Comparison of ENCODE assay signal across 36 cellular contexts in the genomic region with DNA sequence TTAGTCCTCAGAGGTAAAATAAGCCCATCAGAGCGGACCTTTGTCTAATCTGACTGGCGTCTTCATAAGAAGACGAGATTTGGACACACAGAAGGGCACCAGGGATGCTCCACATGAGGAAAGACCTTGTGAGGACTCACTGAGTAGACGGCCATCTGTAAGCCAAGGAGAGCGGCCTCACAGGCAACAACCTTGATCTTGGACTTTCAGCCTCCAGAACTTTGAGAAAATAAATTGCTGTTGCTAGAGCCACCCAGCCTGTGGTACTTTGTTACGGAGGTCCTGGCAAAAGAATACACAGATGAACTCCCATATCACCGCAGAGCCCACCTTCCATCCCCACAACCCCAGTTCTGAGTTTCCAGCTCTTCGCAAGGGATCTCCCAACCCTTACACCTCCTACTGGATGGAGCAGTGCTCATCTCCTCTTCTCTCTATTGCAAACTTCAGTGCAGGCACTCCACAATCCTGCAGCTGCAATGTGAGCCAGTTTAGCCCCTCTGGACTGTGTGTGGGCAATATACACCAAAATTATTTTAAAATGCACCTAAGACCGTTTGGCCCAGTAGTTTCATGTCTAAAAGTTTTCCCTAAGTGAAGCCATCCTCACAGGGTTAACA. TPM values are rescaled to one million over a fixed set of nuclear protein-coding genes. Genes with fewer than 3 reads are reported as not detected.
"Had no signal": no experiment of that assay in that cellular context is flagged by ENCODE, and none has a peak within 500 bp of the region (broad histone marks: within the 10 kb centered on the region; RNA-seq: fewer than 3 reads in every experiment).

No MANE protein-coding gene starts in this region.

- H3K9me3 ChIP-seq: adrenal gland, body of pancreas, breast epithelium had no signal

- H3K27ac ChIP-seq: adrenal gland, body of pancreas, brain microvascular endothelial cell, breast epithelium, VCaP had no signal

- H3K36me3 ChIP-seq: adrenal gland, brain microvascular endothelial cell, breast epithelium had no signal

- H3K4me3 ChIP-seq: adrenal gland, body of pancreas, breast epithelium had no signal

- FAIRE-seq: astrocyte, TTC549 had no signal

- ATAC-seq: activated CD8-positive, alpha-beta memory T cell treated with anti-CD3 and anti-CD28 coated beads, Interleukin-2, amount 10 ng/mL, durations not matched to agents 7 days and 5 days; activated CD8-positive, alpha-beta T cell treated with anti-CD3 and anti-CD28 coated beads, Interleukin-2, amount 10 ng/mL, durations not matched to agents 7 days and 5 days; activated naive CD4-positive, alpha-beta T cell treated with anti-CD3 and anti-CD28 coated beads, Interleukin-2, amount 50 U/mL, for 72 hours; body of pancreas had no signal

- H3K27me3 ChIP-seq: body of pancreas had no signal

- H3K4me1 ChIP-seq: adrenal gland, body of pancreas, breast epithelium had no signal

- DNase-seq: activated B cell treated with CpG ODN at 0.5 μM for 24 hours; activated CD4-positive, alpha-beta memory T cell treated with anti-CD3 and anti-CD28 coated beads for 36 hours; activated CD4-positive, alpha-beta T cell treated with anti-CD3 and anti-CD28 coated beads for 4 hours; activated CD4-positive, alpha-beta T cell treated with anti-CD3 and anti-CD28 coated beads, Interleukin-2, amount 10 ng/mL, durations not matched to agents 24 days and 14 days; activated CD4-positive, alpha-beta T cell treated with anti-CD3 and anti-CD28 coated beads, Interleukin-2, amount 50 U/mL, for 1 hour; activated CD4-positive, alpha-beta T cell treated with anti-CD3 and anti-CD28 coated beads, Interleukin-2, amount 50 U/mL, for 4 hours; activated CD4-positive, CD25-positive, alpha-beta regulatory T cell treated with anti-CD3 and anti-CD28 coated beads, Interleukin-2, amount 50 U/mL, for 72 hours; activated CD8-positive, alpha-beta memory T cell treated with anti-CD3 and anti-CD28 coated beads for 24 hours; activated CD8-positive, alpha-beta memory T cell treated with anti-CD3 and anti-CD28 coated beads, Interleukin-2, amount 10 ng/mL, durations not matched to agents 7 days and 5 days; activated CD8-positive, alpha-beta memory T cell treated with anti-CD3 and anti-CD28 coated beads, Interleukin-2, amount 50 U/mL, for 48 hours; activated CD8-positive, alpha-beta T cell treated with anti-CD3 and anti-CD28 coated beads, Interleukin-2, amount 10 ng/mL, durations not matched to agents 7 days and 5 days; activated effector memory CD4-positive, alpha-beta T cell treated with Interleukin-2 at 50 U/mL for 16 hours; activated gamma-delta T cell; activated naive CD4-positive, alpha-beta T cell; activated naive CD4-positive, alpha-beta T cell treated with anti-CD3 and anti-CD28 coated beads for 36 hours; activated naive CD4-positive, alpha-beta T cell treated with anti-CD3 and anti-CD28 coated beads, Interleukin-2, amount 50 U/mL, for 16 hours; activated naive CD8-positive, alpha-beta T cell treated with anti-CD3 and anti-CD28 coated beads for 36 hours; activated T-cell treated with anti-CD3 and anti-CD28 coated beads, Interleukin-2, amount 50 U/mL, for 24 hours; activated T-cell treated with anti-CD3 and anti-CD28 coated beads, Interleukin-2, amount 50 U/mL, for 48 hours; adrenal gland; amniotic stem cell; aorta; body of pancreas; brain microvascular endothelial cell; central memory CD4-positive, alpha-beta T cell; SW 1271; T-helper 1 cell; T-helper 2 cell; T-helper 9 cell had no signal

RNA-seq across cellular contexts. Expression of a gene that starts 8.7 kb away (rescaled TPM):
- total RNA-seq: activated B cell treated with CpG ODN at 0.5 μM for 24 hours; activated CD4-positive, alpha-beta memory T cell treated with anti-CD3 and anti-CD28 coated beads for 36 hours; activated CD8-positive, alpha-beta memory T cell treated with anti-CD3 and anti-CD28 coated beads, Interleukin-2, amount 10 ng/mL, durations not matched to agents 7 days and 5 days; activated CD8-positive, alpha-beta T cell treated with anti-CD3 and anti-CD28 coated beads, Interleukin-2, amount 10 ng/mL, durations not matched to agents 7 days and 5 days; activated naive CD4-positive, alpha-beta T cell treated with anti-CD3 and anti-CD28 coated beads, Interleukin-2, amount 50 U/mL, for 72 hours; activated naive CD8-positive, alpha-beta T cell treated with anti-CD3 and anti-CD28 coated beads for 36 hours; activated T-helper 2 cell treated with anti-CD3 and anti-CD28 coated beads, Interferon-gamma antibody, Interleukin-2, Interleukin-4, amounts not matched to agents 10 μg/mL and 5 μg/mL and 100 μg/mL, durations not matched to agents 14 hours and 24 hours and 36 hours; aorta; astrocyte; cardiac septum had no signal

RNA-seq across cellular contexts. Expression of a gene that starts 14.4 kb away (rescaled TPM):
- total RNA-seq: activated B cell treated with CpG ODN at 0.5 μM for 24 hours; activated CD4-positive, alpha-beta memory T cell treated with anti-CD3 and anti-CD28 coated beads for 36 hours; activated CD4-positive, alpha-beta T cell treated with anti-CD3 and anti-CD28 coated beads, Interleukin-2, amount 10 ng/mL, durations not matched to agents 24 days and 14 days; activated CD8-positive, alpha-beta memory T cell treated with anti-CD3 and anti-CD28 coated beads, Interleukin-2, amount 10 ng/mL, durations not matched to agents 7 days and 5 days; activated CD8-positive, alpha-beta T cell treated with anti-CD3 and anti-CD28 coated beads, Interleukin-2, amount 10 ng/mL, durations not matched to agents 7 days and 5 days; activated naive CD4-positive, alpha-beta T cell treated with anti-CD3 and anti-CD28 coated beads for 36 hours; activated naive CD8-positive, alpha-beta T cell treated with anti-CD3 and anti-CD28 coated beads for 36 hours; activated T-helper 2 cell treated with anti-CD3 and anti-CD28 coated beads, Interferon-gamma antibody, Interleukin-2, Interleukin-4, amounts not matched to agents 10 μg/mL and 5 μg/mL and 100 μg/mL, durations not matched to agents 14 hours and 24 hours and 36 hours; adrenal gland; aorta; astrocyte; body of pancreas; cardiac septum had no signal

RNA-seq across cellular contexts. Expression of a gene that starts 39.5 kb away (rescaled TPM):
- total RNA-seq: activated B cell treated with CpG ODN at 0.5 μM for 24 hours; activated CD8-positive, alpha-beta memory T cell treated with anti-CD3 and anti-CD28 coated beads, Interleukin-2, amount 10 ng/mL, durations not matched to agents 7 days and 5 days; activated CD8-positive, alpha-beta T cell treated with anti-CD3 and anti-CD28 coated beads, Interleukin-2, amount 10 ng/mL, durations not matched to agents 7 days and 5 days; activated naive CD8-positive, alpha-beta T cell treated with anti-CD3 and anti-CD28 coated beads for 36 hours; activated T-helper 2 cell treated with anti-CD3 and anti-CD28 coated beads, Interferon-gamma antibody, Interleukin-2, Interleukin-4, amounts not matched to agents 10 μg/mL and 5 μg/mL and 100 μg/mL, durations not matched to agents 14 hours and 24 hours and 36 hours; adrenal gland; astrocyte; body of pancreas; breast epithelium had no signal
- polyA plus RNA-seq: adrenal gland had no signal

RNA-seq across cellular contexts. Expression of a gene that starts 41.8 kb away (rescaled TPM):
- total RNA-seq: activated B cell treated with CpG ODN at 0.5 μM for 24 hours; activated CD8-positive, alpha-beta memory T cell treated with anti-CD3 and anti-CD28 coated beads, Interleukin-2, amount 10 ng/mL, durations not matched to agents 7 days and 5 days; activated CD8-positive, alpha-beta T cell treated with anti-CD3 and anti-CD28 coated beads, Interleukin-2, amount 10 ng/mL, durations not matched to agents 7 days and 5 days; adrenal gland; aorta; astrocyte; cardiac septum had no signal
- polyA plus RNA-seq: adrenal gland had no signal

RNA-seq across cellular contexts. Expression of a gene that starts 46.0 kb away (rescaled TPM):
- total RNA-seq: activated B cell treated with CpG ODN at 0.5 μM for 24 hours; activated CD4-positive, alpha-beta memory T cell treated with anti-CD3 and anti-CD28 coated beads for 36 hours; activated CD4-positive, alpha-beta T cell treated with anti-CD3 and anti-CD28 coated beads, Interleukin-2, amount 10 ng/mL, durations not matched to agents 24 days and 14 days; activated CD8-positive, alpha-beta memory T cell treated with anti-CD3 and anti-CD28 coated beads, Interleukin-2, amount 10 ng/mL, durations not matched to agents 7 days and 5 days; activated CD8-positive, alpha-beta T cell treated with anti-CD3 and anti-CD28 coated beads, Interleukin-2, amount 10 ng/mL, durations not matched to agents 7 days and 5 days; activated naive CD4-positive, alpha-beta T cell treated with anti-CD3 and anti-CD28 coated beads for 36 hours; activated naive CD4-positive, alpha-beta T cell treated with anti-CD3 and anti-CD28 coated beads, Interleukin-2, amount 50 U/mL, for 72 hours; activated naive CD8-positive, alpha-beta T cell treated with anti-CD3 and anti-CD28 coated beads for 36 hours; activated T-helper 2 cell treated with anti-CD3 and anti-CD28 coated beads, Interferon-gamma antibody, Interleukin-2, Interleukin-4, amounts not matched to agents 10 μg/mL and 5 μg/mL and 100 μg/mL, durations not matched to agents 14 hours and 24 hours and 36 hours; aorta; astrocyte; cardiac septum had no signal
